12 cellular contexts compared by ENCODE assay signal in genomic region chr16:85755929-85756768, GRCh38. TPM values are rescaled to one million over a fixed set of nuclear protein-coding genes. Genes with fewer than 3 reads are reported as not detected.
DNase-seq lines count a peak whose midpoint lies in the region; ATAC-seq, FAIRE-seq and TF ChIP-seq lines count a peak whose summit lies in the region.
"Had no signal": no experiment of that assay in that cellular context is flagged by ENCODE, and none has a peak within 500 bp of the region (broad histone marks: within the 10 kb centered on the region; RNA-seq: fewer than 3 reads in every experiment).

No MANE protein-coding gene starts in this region.

- peaks cover 19% of the 10 kb centered on the region for H3K4me1 Mint-ChIP-seq in astrocyte (ENCODE audit: low read depth, unreplicated experiment)

- no peaks in the 10 kb centered on the region for H3K9me3 ChIP-seq in astrocyte (ENCODE audit: insufficient read depth, low read depth, low read length)
- H3K9me3 ChIP-seq: psoas muscle, stomach had no signal

- H3K27ac ChIP-seq in astrocyte (ENCODE audit: low read depth, low read length), result no peak overlapping the region
- H3K27ac ChIP-seq: psoas muscle had no signal

- H3K4me2 ChIP-seq in astrocyte (ENCODE audit: low read length), result no peak overlapping the region

- peak; percentile 45 for DNase-seq in astrocyte (ENCODE audit: low read depth)
- DNase-seq in NCI-H2171 treated with DMSO at 0.1 percent for 48 hours (lab: John Stamatoyannopoulos, UW), result no peak
- DNase-seq in NCI-H187 (lab: John Stamatoyannopoulos, UW), result no peak
- no peak for DNase-seq in NCI-H526 (lab: John Stamatoyannopoulos, UW)
- no peak for DNase-seq in activated CD4-positive, alpha-beta T cell treated with anti-CD3 and anti-CD28 coated beads, Interleukin-2, amount 50 U/mL, for 4 hours
- DNase-seq: activated CD4-positive, alpha-beta T cell treated with anti-CD3 and anti-CD28 coated beads, Interleukin-2, amount 10 ng/mL, durations not matched to agents 24 days and 14 days; CD8-positive, alpha-beta memory T cell; psoas muscle; stomach had no signal

- no peak overlapping the region for H3K9ac ChIP-seq in astrocyte (ENCODE audit: low read length)

- TF ChIP-seq CTCF in astrocyte (IDR thresholded peaks at IDR 0.05; ENCODE audit: insufficient read depth, low read depth, low read length), result no peak

- no peaks in the 10 kb centered on the region for H3K36me3 Mint-ChIP-seq in astrocyte (ENCODE audit: low read depth, unreplicated experiment)
- H3K36me3 Mint-ChIP-seq: CD8-positive, alpha-beta memory T cell had no signal

- H3K27me3 ChIP-seq in astrocyte (ENCODE audit: insufficient read depth, low read length), result peaks cover 1% of the 10 kb centered on the region

- no peaks in the 10 kb centered on the region for H3K36me3 ChIP-seq in astrocyte (ENCODE audit: insufficient read depth, low read length)
- H3K36me3 ChIP-seq: stomach had no signal

- FAIRE-seq in astrocyte (lab: Jason Lieb, UNC), result no peak

- H3K4me3 ChIP-seq in GM08714 (ENCODE audit: low read length) (peak overlapping the region; percentile 14; the same call in 1 of the 2 replicates), astrocyte (ENCODE audit: insufficient read depth, low read depth, low read length) (no peak overlapping the region)
- H3K4me3 ChIP-seq: psoas muscle, stomach had no signal

- no peaks in the 10 kb centered on the region for H4K20me1 ChIP-seq in astrocyte (ENCODE audit: insufficient read depth, low read length)

- H3K4me3 Mint-ChIP-seq in astrocyte (ENCODE audit: unreplicated experiment), result no peak overlapping the region
- H3K4me3 Mint-ChIP-seq: activated CD4-positive, alpha-beta T cell treated with anti-CD3 and anti-CD28 coated beads, Interleukin-2, amount 10 ng/mL, durations not matched to agents 24 days and 14 days; CD8-positive, alpha-beta memory T cell had no signal

- no peaks in the 10 kb centered on the region for H3K9me3 Mint-ChIP-seq in astrocyte (ENCODE audit: unreplicated experiment)
- H3K9me3 Mint-ChIP-seq: activated CD4-positive, alpha-beta T cell treated with anti-CD3 and anti-CD28 coated beads, Interleukin-2, amount 10 ng/mL, durations not matched to agents 24 days and 14 days; CD8-positive, alpha-beta memory T cell had no signal

- no peak overlapping the region for H3K27ac Mint-ChIP-seq in astrocyte (ENCODE audit: unreplicated experiment)
- H3K27ac Mint-ChIP-seq: activated CD4-positive, alpha-beta T cell treated with anti-CD3 and anti-CD28 coated beads, Interleukin-2, amount 10 ng/mL, durations not matched to agents 24 days and 14 days had no signal

- ATAC-seq in GM19397 (IDR thresholded peaks at IDR 0.05; ENCODE audit: unreplicated experiment), result peak; percentile 45
- ATAC-seq in HG03045 (IDR thresholded peaks at IDR 0.05; ENCODE audit: unreplicated experiment), result peak; percentile 47
- ATAC-seq: psoas muscle had no signal

- peaks cover 31% of the 10 kb centered on the region for H3K4me1 ChIP-seq in astrocyte (ENCODE audit: insufficient read depth, low read length)
- H3K4me1 ChIP-seq: psoas muscle had no signal

- no peak overlapping the region for H2AFZ ChIP-seq in astrocyte (ENCODE audit: low read depth, low read length)

- H3K27me3 Mint-ChIP-seq in astrocyte (ENCODE audit: low read depth, unreplicated experiment), result peaks cover 26% of the 10 kb centered on the region

- H3K79me2 ChIP-seq in astrocyte (ENCODE audit: insufficient read depth, low read length), result no peaks in the 10 kb centered on the region

RNA-seq across cellular contexts. Expression of gene C16orf74, which starts 5.3 kb away (rescaled TPM):
- total RNA-seq in astrocyte, result 2.6 and 4.7 TPM in 2 replicates

RNA-seq across cellular contexts. Expression of gene EMC8, which starts 43.2 kb away (rescaled TPM):
- total RNA-seq in astrocyte, result 41.3 and 42.7 TPM in 2 replicates

RNA-seq across cellular contexts. Expression of gene COX4I1, which starts 43.3 kb away (rescaled TPM):
- 453 and 459 TPM in 2 replicates for total RNA-seq in astrocyte
